8 cellular contexts compared by ENCODE assay signal in the genomic region with DNA sequence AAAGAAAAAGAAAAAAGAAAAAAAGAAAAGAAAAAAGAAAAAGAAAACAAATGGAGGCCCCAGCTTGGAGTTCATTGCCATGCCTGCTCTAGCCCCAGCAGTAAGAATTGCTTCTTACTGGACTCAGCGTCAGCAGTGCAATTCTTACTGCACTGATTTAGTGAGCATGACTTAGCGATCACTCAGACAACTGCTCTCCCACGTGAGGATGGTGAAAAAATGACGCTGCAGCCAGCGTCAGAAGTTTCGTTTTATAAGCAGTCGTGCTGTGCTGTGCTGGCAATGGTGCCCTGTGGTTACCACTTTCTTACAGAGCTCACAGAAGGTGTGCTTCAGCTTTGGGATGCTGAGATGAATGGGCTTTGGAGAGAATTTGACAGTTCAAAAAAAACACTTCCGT.
A peak's percentile ranks its signal among the peaks of the same experiment; 100 is the strongest.
DNase-seq lines count a peak whose midpoint lies in the region; ATAC-seq and TF ChIP-seq lines count a peak whose summit lies in the region.

No MANE protein-coding gene starts in this region.

- H3K4me2 ChIP-seq in MM.1S (ENCODE audit: low read depth, low read length): no peak overlapping the region

- no peak overlapping the region for H3K4me3 ChIP-seq in MM.1S (ENCODE audit: low read length)

- H2AFZ ChIP-seq in MM.1S (ENCODE audit: low read length): no peak overlapping the region

- no peak overlapping the region for H3K27ac Mint-ChIP-seq in activated T-helper 17 cell treated with anti-CD3 and anti-CD28 coated beads, Interleukin-2, amount 50 U/mL, for 72 hours
- no peak overlapping the region for H3K27ac Mint-ChIP-seq in stimulated activated naive CD8-positive, alpha-beta T cell treated with anti-CD3 and anti-CD28 coated beads, Interleukin-15, amount 100 ng/mL, for 72 hours

- H3K27ac ChIP-seq in MM.1S (ENCODE audit: low read length): no peak overlapping the region

- no peaks in the 10 kb centered on the region for H3K4me1 ChIP-seq in MM.1S (ENCODE audit: low read length)

- ATAC-seq in activated T-helper 17 cell treated with anti-CD3 and anti-CD28 coated beads, Interleukin-2, amount 50 U/mL, for 72 hours (replicated peaks): peak; percentile 98
- peak; percentile 99 for ATAC-seq in stimulated activated naive CD8-positive, alpha-beta T cell treated with anti-CD3 and anti-CD28 coated beads, Interleukin-15, amount 100 ng/mL, for 72 hours

- no peak for TF ChIP-seq CTCF in MM.1S (IDR thresholded peaks at IDR 0.05; ENCODE audit: low read length)

- H3K79me2 ChIP-seq in MM.1S (ENCODE audit: low read length): no peaks in the 10 kb centered on the region

- peak; percentile 25 for DNase-seq in NOMO-1 treated with DMSO at 0.1 percent for 48 hours (lab: John Stamatoyannopoulos, UW; ENCODE audit: unreplicated experiment)
- DNase-seq in NOMO-1 treated with dmso at 0.1 percent for 144 hours (lab: John Stamatoyannopoulos, UW; ENCODE audit: unreplicated experiment): no peak
- peak; percentile 11 for DNase-seq in left kidney (ENCODE audit: low read depth, low spot score)
- DNase-seq in stimulated activated naive CD8-positive, alpha-beta T cell treated with anti-CD3 and anti-CD28 coated beads, Interleukin-15, amount 100 ng/mL, for 72 hours: peak; percentile 30 to 70
- DNase-seq in cortex of kidney (lab: John Stamatoyannopoulos, UW): no peak
- no peak for DNase-seq in NCI-H2029 (lab: John Stamatoyannopoulos, UW)
- DNase-seq in MM.1S: no peak

- no peaks in the 10 kb centered on the region for H3K9me2 ChIP-seq in MM.1S (replicated peaks; ENCODE audit: insufficient read depth, low read length)

- H3K27me3 Mint-ChIP-seq in activated T-helper 17 cell treated with anti-CD3 and anti-CD28 coated beads, Interleukin-2, amount 50 U/mL, for 72 hours: no peaks in the 10 kb centered on the region
- H3K27me3 Mint-ChIP-seq in stimulated activated naive CD8-positive, alpha-beta T cell treated with anti-CD3 and anti-CD28 coated beads, Interleukin-15, amount 100 ng/mL, for 72 hours: no peaks in the 10 kb centered on the region

- no peaks in the 10 kb centered on the region for H3K9me3 ChIP-seq in MM.1S (replicated peaks; ENCODE audit: insufficient read depth, low read length)

- no peaks in the 10 kb centered on the region for H3K27me3 ChIP-seq in MM.1S (replicated peaks; ENCODE audit: insufficient read depth, low read length)

- H3K36me3 Mint-ChIP-seq in activated T-helper 17 cell treated with anti-CD3 and anti-CD28 coated beads, Interleukin-2, amount 50 U/mL, for 72 hours (ENCODE audit: low read depth): no peaks in the 10 kb centered on the region

- H4K20me1 ChIP-seq in MM.1S (ENCODE audit: insufficient read depth, low read length): no peaks in the 10 kb centered on the region

- no peaks in the 10 kb centered on the region for H3K4me1 Mint-ChIP-seq in activated T-helper 17 cell treated with anti-CD3 and anti-CD28 coated beads, Interleukin-2, amount 50 U/mL, for 72 hours
- H3K4me1 Mint-ChIP-seq in stimulated activated naive CD8-positive, alpha-beta T cell treated with anti-CD3 and anti-CD28 coated beads, Interleukin-15, amount 100 ng/mL, for 72 hours: no peaks in the 10 kb centered on the region

- no peak overlapping the region for H3K4me3 Mint-ChIP-seq in activated T-helper 17 cell treated with anti-CD3 and anti-CD28 coated beads, Interleukin-2, amount 50 U/mL, for 72 hours
- H3K4me3 Mint-ChIP-seq in stimulated activated naive CD8-positive, alpha-beta T cell treated with anti-CD3 and anti-CD28 coated beads, Interleukin-15, amount 100 ng/mL, for 72 hours: peak overlapping the region; percentile 21 to 54

- no peaks in the 10 kb centered on the region for H3K9me3 Mint-ChIP-seq in activated T-helper 17 cell treated with anti-CD3 and anti-CD28 coated beads, Interleukin-2, amount 50 U/mL, for 72 hours
- H3K9me3 Mint-ChIP-seq in stimulated activated naive CD8-positive, alpha-beta T cell treated with anti-CD3 and anti-CD28 coated beads, Interleukin-15, amount 100 ng/mL, for 72 hours: no peaks in the 10 kb centered on the region

- no peaks in the 10 kb centered on the region for H3F3A ChIP-seq in MM.1S (ENCODE audit: insufficient read depth, low read length)

- H3K9ac ChIP-seq in MM.1S (ENCODE audit: low read length): no peak overlapping the region

- no peaks in the 10 kb centered on the region for H3K36me3 ChIP-seq in MM.1S (replicated peaks; ENCODE audit: insufficient read depth, low read length)

Comparison
In these comparisons a context has a peak if more than half of its experiments do, and no peak if none do; other contexts are left out.
1. DNase-seq: peak in NOMO-1 treated with DMSO at 0.1 percent for 48 hours (single experiment), left kidney (single experiment) and stimulated activated naive CD8-positive, alpha-beta T cell treated with anti-CD3 and anti-CD28 coated beads, Interleukin-15, amount 100 ng/mL, for 72 hours (2 of 2); none in NOMO-1 treated with dmso at 0.1 percent for 144 hours (single experiment), cortex of kidney (single experiment), NCI-H2029 (single experiment) and MM.1S (single experiment).